ENCODE assay signal across 18 cellular contexts in genomic region chr10:24589265-24589664, GRCh38.
DNase-seq lines count a peak whose midpoint lies in the region; ATAC-seq lines count a peak whose summit lies in the region.
"Had no signal": no experiment of that assay in that cellular context is flagged by ENCODE, and none has a peak within 500 bp of the region (broad histone marks: within the 10 kb centered on the region; RNA-seq: fewer than 3 reads in every experiment).

No MANE protein-coding gene starts in this region.

- H3K36me3 Mint-ChIP-seq in T-helper 1 cell treated with Interleukin-12 subunit alpha and Interleukin-12 subunit beta and Interleukin-4 antibody, amounts not matched to agents 30 μg/mL and 1 μg/mL, for 36 hours (ENCODE audit: low read depth), result peaks cover 43% of the 10 kb centered on the region
- H3K36me3 Mint-ChIP-seq in immature natural killer cell, result peaks cover 42 to 59% (median 53%) of the 10 kb centered on the region in 3 donors

- no peak overlapping the region for H3K4me3 Mint-ChIP-seq in T-helper 1 cell treated with Interleukin-12 subunit alpha and Interleukin-12 subunit beta and Interleukin-4 antibody, amounts not matched to agents 30 μg/mL and 1 μg/mL, for 36 hours
- H3K4me3 Mint-ChIP-seq in immature natural killer cell, result no peak overlapping the region
- H3K4me3 Mint-ChIP-seq: CD14-positive monocyte; CD4-positive, alpha-beta memory T cell had no signal

- peak overlapping the region; percentile 36 for H3K27ac Mint-ChIP-seq in T-helper 1 cell treated with Interleukin-12 subunit alpha and Interleukin-12 subunit beta and Interleukin-4 antibody, amounts not matched to agents 30 μg/mL and 1 μg/mL, for 36 hours
- no peak overlapping the region for H3K27ac Mint-ChIP-seq in immature natural killer cell
- H3K27ac Mint-ChIP-seq: CD14-positive monocyte; CD4-positive, alpha-beta memory T cell had no signal

- DNase-seq in T-helper 1 cell (no peak), inferior parietal cortex (ENCODE audit: extremely low spot score) (peak; percentile 29), pons (ENCODE audit: low spot score) (peak; percentile 82), GOT3 (lab: John Stamatoyannopoulos, UW) (no peak), immature natural killer cell (no peak), NCI-H2107 treated with DMSO at 0.1 percent for 48 hours (lab: John Stamatoyannopoulos, UW; ENCODE audit: unreplicated experiment) (no peak)
- DNase-seq: AML-193; Calu3; CD4-positive, alpha-beta memory T cell; DMS79 treated with DMSO at 0.1 percent for 48 hours; GF-D8; GM23248; HCEC 1CT; IMR-90 had no signal

- no peaks in the 10 kb centered on the region for H3K27me3 Mint-ChIP-seq in T-helper 1 cell treated with Interleukin-12 subunit alpha and Interleukin-12 subunit beta and Interleukin-4 antibody, amounts not matched to agents 30 μg/mL and 1 μg/mL, for 36 hours (ENCODE audit: low read depth)
- H3K27me3 Mint-ChIP-seq in immature natural killer cell (ENCODE audit: low read depth in 3 of 3), result no peaks in the 10 kb centered on the region
- H3K27me3 Mint-ChIP-seq: CD4-positive, alpha-beta memory T cell had no signal

- no peak for ATAC-seq in GM21528 (IDR thresholded peaks at IDR 0.05; ENCODE audit: low FRiP score, unreplicated experiment)
- ATAC-seq: A549 had no signal

- H3K4me1 Mint-ChIP-seq in T-helper 1 cell treated with Interleukin-12 subunit alpha and Interleukin-12 subunit beta and Interleukin-4 antibody, amounts not matched to agents 30 μg/mL and 1 μg/mL, for 36 hours (ENCODE audit: low read depth), result no peaks in the 10 kb centered on the region
- H3K4me1 Mint-ChIP-seq in immature natural killer cell, result no peaks in the 10 kb centered on the region
- H3K4me1 Mint-ChIP-seq: CD14-positive monocyte; CD4-positive, alpha-beta memory T cell had no signal

- H3K9me3 Mint-ChIP-seq in T-helper 1 cell treated with Interleukin-12 subunit alpha and Interleukin-12 subunit beta and Interleukin-4 antibody, amounts not matched to agents 30 μg/mL and 1 μg/mL, for 36 hours, result no peaks in the 10 kb centered on the region
- H3K9me3 Mint-ChIP-seq in immature natural killer cell, result no peaks in the 10 kb centered on the region
- H3K9me3 Mint-ChIP-seq: CD14-positive monocyte; CD4-positive, alpha-beta memory T cell had no signal

Comparison
In these comparisons a context has a peak if more than half of its experiments do, and no peak if none do; other contexts are left out.
1. DNase-seq: peak in inferior parietal cortex (single experiment) and pons (single experiment); none in T-helper 1 cell (0 of 5), GOT3 (single experiment), immature natural killer cell (0 of 3) and NCI-H2107 treated with DMSO at 0.1 percent for 48 hours (single experiment).